Comparison of ENCODE assay signal across 39 cellular contexts in genomic region chr4:151239608-151240007, GRCh38. TPM values are rescaled to one million over a fixed set of nuclear protein-coding genes. Genes with fewer than 3 reads are reported as not detected.
"Had no signal": no experiment of that assay in that cellular context is flagged by ENCODE, and none has a peak within 500 bp of the region (broad histone marks: within the 10 kb centered on the region; RNA-seq: fewer than 3 reads in every experiment).

No MANE protein-coding gene starts in this region.

- H3K27ac ChIP-seq: ascending aorta, cardiac muscle cell, VCaP had no signal

- H3K4me1 ChIP-seq: ascending aorta had no signal

- H3K9me3 Mint-ChIP-seq: activated B cell treated with CpG ODN at 0.5 μM for 24 hours; activated CD4-positive, alpha-beta memory T cell treated with anti-CD3 and anti-CD28 coated beads for 36 hours; activated CD4-positive, alpha-beta T cell treated with anti-CD3 and anti-CD28 coated beads, Interleukin-2, amount 10 ng/mL, durations not matched to agents 24 days and 14 days; activated CD8-positive, alpha-beta T cell treated with anti-CD3 and anti-CD28 coated beads for 36 hours; activated naive CD4-positive, alpha-beta T cell treated with anti-CD3 and anti-CD28 coated beads, Interleukin-2, amount 10 ng/mL, durations not matched to agents 7 days and 5 days; activated naive CD4-positive, alpha-beta T cell treated with anti-CD3 and anti-CD28 coated beads, Interleukin-2, amount 50 U/mL, for 24 hours; activated naive CD8-positive, alpha-beta T cell treated with anti-CD3 and anti-CD28 coated beads, Interleukin-2, amount 10 ng/mL, durations not matched to agents 7 days and 5 days; activated naive CD8-positive, alpha-beta T cell treated with anti-CD3 and anti-CD28 coated beads, Interleukin-2, amount 50 U/mL, for 24 hours; activated T-cell treated with anti-CD3 and anti-CD28 coated beads, Interleukin-2, amount 50 U/mL, for 24 hours; activated T-helper 2 cell treated with anti-CD3 and anti-CD28 coated beads, Interferon-gamma antibody, Interleukin-2, Interleukin-4, amounts not matched to agents 10 μg/mL and 5 μg/mL and 100 μg/mL, durations not matched to agents 14 hours and 24 hours and 36 hours; brain; central memory CD8-positive, alpha-beta T cell; T-helper 1 cell treated with Interleukin-12 subunit alpha and Interleukin-12 subunit beta and Interleukin-4 antibody, amounts not matched to agents 30 μg/mL and 1 μg/mL, for 36 hours; T-helper 2 cell treated with Interferon-gamma antibody and Interleukin-4, amounts not matched to agents 5 μg/mL and 100 μg/mL, for 36 hours had no signal

- ATAC-seq: activated CD8-positive, alpha-beta T cell treated with anti-CD3 and anti-CD28 coated beads for 36 hours; activated naive CD8-positive, alpha-beta T cell treated with anti-CD3 and anti-CD28 coated beads, Interleukin-2, amount 50 U/mL, for 24 hours had no signal

- H3K36me3 ChIP-seq: ascending aorta, cardiac muscle cell had no signal

- H3K4me3 Mint-ChIP-seq: activated B cell treated with CpG ODN at 0.5 μM for 24 hours; activated CD4-positive, alpha-beta memory T cell treated with anti-CD3 and anti-CD28 coated beads for 36 hours; activated CD4-positive, alpha-beta T cell treated with anti-CD3 and anti-CD28 coated beads, Interleukin-2, amount 10 ng/mL, durations not matched to agents 24 days and 14 days; activated CD8-positive, alpha-beta T cell treated with anti-CD3 and anti-CD28 coated beads for 36 hours; activated naive CD4-positive, alpha-beta T cell treated with anti-CD3 and anti-CD28 coated beads, Interleukin-2, amount 10 ng/mL, durations not matched to agents 7 days and 5 days; activated naive CD4-positive, alpha-beta T cell treated with anti-CD3 and anti-CD28 coated beads, Interleukin-2, amount 50 U/mL, for 24 hours; activated naive CD8-positive, alpha-beta T cell; activated naive CD8-positive, alpha-beta T cell treated with anti-CD3 and anti-CD28 coated beads, Interleukin-2, amount 10 ng/mL, durations not matched to agents 7 days and 5 days; activated naive CD8-positive, alpha-beta T cell treated with anti-CD3 and anti-CD28 coated beads, Interleukin-2, amount 50 U/mL, for 24 hours; activated T-cell treated with anti-CD3 and anti-CD28 coated beads, Interleukin-2, amount 50 U/mL, for 24 hours; brain; central memory CD8-positive, alpha-beta T cell; T-helper 1 cell treated with Interleukin-12 subunit alpha and Interleukin-12 subunit beta and Interleukin-4 antibody, amounts not matched to agents 30 μg/mL and 1 μg/mL, for 36 hours; T-helper 2 cell treated with Interferon-gamma antibody and Interleukin-4, amounts not matched to agents 5 μg/mL and 100 μg/mL, for 36 hours had no signal

- FAIRE-seq: bronchial epithelial cell, TTC549 had no signal

- H3K4me3 ChIP-seq: ascending aorta, cardiac muscle cell had no signal

- DNase-seq: activated B cell treated with CpG ODN at 0.5 μM for 24 hours; activated CD4-positive, alpha-beta memory T cell treated with anti-CD3 and anti-CD28 coated beads for 36 hours; activated CD4-positive, alpha-beta T cell treated with anti-CD3 and anti-CD28 coated beads for 4 hours; activated CD4-positive, alpha-beta T cell treated with anti-CD3 and anti-CD28 coated beads, Interleukin-2, amount 10 ng/mL, durations not matched to agents 24 days and 14 days; activated CD4-positive, alpha-beta T cell treated with anti-CD3 and anti-CD28 coated beads, Interleukin-2, amount 50 U/mL, for 1 hour; activated CD4-positive, alpha-beta T cell treated with anti-CD3 and anti-CD28 coated beads, Interleukin-2, amount 50 U/mL, for 4 hours; activated CD4-positive, CD25-positive, alpha-beta regulatory T cell treated with anti-CD3 and anti-CD28 coated beads, Interleukin-2, amount 50 U/mL, for 72 hours; activated CD8-positive, alpha-beta memory T cell treated with anti-CD3 and anti-CD28 coated beads, Interleukin-2, amount 50 U/mL, for 48 hours; activated CD8-positive, alpha-beta T cell treated with anti-CD3 and anti-CD28 coated beads for 36 hours; activated effector memory CD4-positive, alpha-beta T cell treated with Interleukin-2 at 50 U/mL for 16 hours; activated gamma-delta T cell; activated naive CD4-positive, alpha-beta T cell treated with anti-CD3 and anti-CD28 coated beads, Interleukin-2, amount 10 ng/mL, durations not matched to agents 7 days and 5 days; activated naive CD4-positive, alpha-beta T cell treated with Interleukin-2 at 50 U/mL for 16 hours; activated naive CD8-positive, alpha-beta T cell treated with anti-CD3 and anti-CD28 coated beads, Interleukin-2, amount 10 ng/mL, durations not matched to agents 7 days and 5 days; activated naive CD8-positive, alpha-beta T cell treated with anti-CD3 and anti-CD28 coated beads, Interleukin-2, amount 50 U/mL, for 24 hours; activated T-cell treated with anti-CD3 and anti-CD28 coated beads, Interleukin-2, amount 50 U/mL, for 24 hours; activated T-cell treated with anti-CD3 and anti-CD28 coated beads, Interleukin-2, amount 50 U/mL, for 48 hours; amygdala; anterior cingulate cortex; caudate nucleus; cerebellar nuclear complex; T-helper 1 cell; T-helper 2 cell; T-helper 9 cell had no signal

- H3K27ac Mint-ChIP-seq: activated B cell treated with CpG ODN at 0.5 μM for 24 hours; activated CD4-positive, alpha-beta memory T cell treated with anti-CD3 and anti-CD28 coated beads for 36 hours; activated CD4-positive, alpha-beta T cell treated with anti-CD3 and anti-CD28 coated beads, Interleukin-2, amount 10 ng/mL, durations not matched to agents 24 days and 14 days; activated CD8-positive, alpha-beta T cell treated with anti-CD3 and anti-CD28 coated beads for 36 hours; activated naive CD4-positive, alpha-beta T cell treated with anti-CD3 and anti-CD28 coated beads, Interleukin-2, amount 10 ng/mL, durations not matched to agents 7 days and 5 days; activated naive CD4-positive, alpha-beta T cell treated with anti-CD3 and anti-CD28 coated beads, Interleukin-2, amount 50 U/mL, for 24 hours; activated naive CD8-positive, alpha-beta T cell; activated naive CD8-positive, alpha-beta T cell treated with anti-CD3 and anti-CD28 coated beads, Interleukin-2, amount 10 ng/mL, durations not matched to agents 7 days and 5 days; activated naive CD8-positive, alpha-beta T cell treated with anti-CD3 and anti-CD28 coated beads, Interleukin-2, amount 50 U/mL, for 24 hours; activated T-cell treated with anti-CD3 and anti-CD28 coated beads, Interleukin-2, amount 50 U/mL, for 24 hours; activated T-helper 2 cell treated with anti-CD3 and anti-CD28 coated beads, Interferon-gamma antibody, Interleukin-2, Interleukin-4, amounts not matched to agents 10 μg/mL and 5 μg/mL and 100 μg/mL, durations not matched to agents 14 hours and 24 hours and 36 hours; T-helper 1 cell treated with Interleukin-12 subunit alpha and Interleukin-12 subunit beta and Interleukin-4 antibody, amounts not matched to agents 30 μg/mL and 1 μg/mL, for 36 hours; T-helper 2 cell treated with Interferon-gamma antibody and Interleukin-4, amounts not matched to agents 5 μg/mL and 100 μg/mL, for 36 hours had no signal

- H3K9me3 ChIP-seq: ascending aorta had no signal

- H3K36me3 Mint-ChIP-seq: activated CD4-positive, alpha-beta memory T cell treated with anti-CD3 and anti-CD28 coated beads for 36 hours; activated naive CD4-positive, alpha-beta T cell treated with anti-CD3 and anti-CD28 coated beads, Interleukin-2, amount 10 ng/mL, durations not matched to agents 7 days and 5 days; activated naive CD4-positive, alpha-beta T cell treated with anti-CD3 and anti-CD28 coated beads, Interleukin-2, amount 50 U/mL, for 24 hours; activated naive CD8-positive, alpha-beta T cell; activated naive CD8-positive, alpha-beta T cell treated with anti-CD3 and anti-CD28 coated beads, Interleukin-2, amount 10 ng/mL, durations not matched to agents 7 days and 5 days; brain had no signal

- H3K4me1 Mint-ChIP-seq: activated B cell treated with CpG ODN at 0.5 μM for 24 hours; activated CD4-positive, alpha-beta T cell treated with anti-CD3 and anti-CD28 coated beads, Interleukin-2, amount 10 ng/mL, durations not matched to agents 24 days and 14 days; activated naive CD4-positive, alpha-beta T cell treated with anti-CD3 and anti-CD28 coated beads, Interleukin-2, amount 10 ng/mL, durations not matched to agents 7 days and 5 days; activated naive CD4-positive, alpha-beta T cell treated with anti-CD3 and anti-CD28 coated beads, Interleukin-2, amount 50 U/mL, for 24 hours; activated naive CD8-positive, alpha-beta T cell treated with anti-CD3 and anti-CD28 coated beads, Interleukin-2, amount 10 ng/mL, durations not matched to agents 7 days and 5 days; activated naive CD8-positive, alpha-beta T cell treated with anti-CD3 and anti-CD28 coated beads, Interleukin-2, amount 50 U/mL, for 24 hours; central memory CD8-positive, alpha-beta T cell had no signal

- H3K27me3 ChIP-seq: ascending aorta, cardiac muscle cell had no signal

RNA-seq across cellular contexts. Expression of gene PRSS48, which starts 37.4 kb away (rescaled TPM):
- total RNA-seq: activated B cell treated with CpG ODN at 0.5 μM for 24 hours; activated CD4-positive, alpha-beta memory T cell treated with anti-CD3 and anti-CD28 coated beads for 36 hours; activated CD4-positive, alpha-beta T cell treated with anti-CD3 and anti-CD28 coated beads, Interleukin-2, amount 10 ng/mL, durations not matched to agents 24 days and 14 days; activated CD8-positive, alpha-beta memory T cell treated with anti-CD3 and anti-CD28 coated beads for 36 hours; activated CD8-positive, alpha-beta T cell treated with anti-CD3 and anti-CD28 coated beads for 36 hours; activated naive CD8-positive, alpha-beta T cell treated with anti-CD3 and anti-CD28 coated beads, Interleukin-2, amount 10 ng/mL, durations not matched to agents 7 days and 5 days; activated T-helper 2 cell treated with anti-CD3 and anti-CD28 coated beads, Interferon-gamma antibody, Interleukin-2, Interleukin-4, amounts not matched to agents 10 μg/mL and 5 μg/mL and 100 μg/mL, durations not matched to agents 14 hours and 24 hours and 36 hours; ascending aorta; bronchial epithelial cell; cardiac muscle cell; chondrocyte had no signal
- polyA plus RNA-seq: adipose tissue, cardiac muscle cell had no signal
